Comparison of ENCODE assay signal across 27 cellular contexts in the genomic region with DNA sequence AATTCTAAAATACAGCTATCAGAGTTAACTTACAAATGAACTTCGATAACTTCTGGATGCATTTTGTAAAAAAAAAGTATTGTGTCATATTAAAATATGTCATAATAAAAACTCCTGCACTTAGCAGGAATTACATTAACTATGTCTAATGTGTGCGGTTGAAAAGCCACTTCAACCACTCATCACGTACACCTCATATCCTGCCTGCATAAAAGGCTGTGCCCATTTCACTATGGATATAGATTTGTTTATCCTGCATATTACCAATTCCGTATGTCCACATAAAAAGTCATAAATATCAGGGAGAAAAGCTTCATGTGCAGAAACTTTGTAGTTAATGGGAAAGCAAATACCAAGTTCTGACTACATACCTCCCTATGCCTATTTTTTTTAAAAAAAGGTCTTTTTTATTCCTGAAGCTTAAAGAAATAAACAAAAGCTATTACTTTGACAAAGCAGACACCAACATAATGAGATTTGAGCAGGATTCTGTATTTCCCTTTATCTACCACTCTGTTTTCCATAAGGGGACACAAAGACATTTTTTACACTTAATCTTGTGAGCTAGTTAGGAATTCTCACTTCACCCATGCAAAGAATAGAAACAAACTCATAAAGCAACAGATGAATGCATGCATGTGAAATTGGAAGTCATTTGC.
"Had no signal": no experiment of that assay in that cellular context is flagged by ENCODE, and none has a peak within 500 bp of the region (broad histone marks: within the 10 kb centered on the region; RNA-seq: fewer than 3 reads in every experiment).

No MANE protein-coding gene starts in this region.

- H3K36me3 ChIP-seq: stomach, suprapubic skin, transverse colon, uterus had no signal

- H3K27ac ChIP-seq: hepatocyte, stomach, suprapubic skin, transverse colon, uterus, VCaP had no signal

- DNase-seq: activated CD4-positive, alpha-beta T cell treated with anti-CD3 and anti-CD28 coated beads, Interleukin-2, amount 50 U/mL, for 1 hour; activated CD4-positive, CD25-positive, alpha-beta regulatory T cell treated with anti-CD3 and anti-CD28 coated beads, Interleukin-2, amount 50 U/mL, for 72 hours; activated CD8-positive, alpha-beta memory T cell treated with anti-CD3 and anti-CD28 coated beads for 24 hours; activated CD8-positive, alpha-beta memory T cell treated with anti-CD3 and anti-CD28 coated beads, Interleukin-2, amount 50 U/mL, for 4 hours; activated T-cell treated with anti-CD3 and anti-CD28 coated beads, Interleukin-2, amount 50 U/mL, for 24 hours; aorta; caudate nucleus; dermis blood vessel endothelial cell; effector CD8-positive, alpha-beta T cell; foreskin melanocyte; glutamatergic neuron; immature natural killer cell; naive thymus-derived CD4-positive, alpha-beta T cell; small intestine; stimulated activated CD4-positive, alpha-beta T cell treated with anti-CD3 and anti-CD28 coated beads, Interleukin-2, amount 100 ng/mL, for 24 hours; stomach; transverse colon; uterus had no signal

- H3K27me3 ChIP-seq: hepatocyte, stomach, suprapubic skin, transverse colon, uterus had no signal

- H3K9me3 ChIP-seq: stomach, transverse colon, uterus had no signal

- H3K4me3 ChIP-seq: hepatocyte, lung, stomach, suprapubic skin, transverse colon, uterus had no signal

- FAIRE-seq: small intestine had no signal

- ATAC-seq: activated naive CD4-positive, alpha-beta T cell treated with anti-CD3 and anti-CD28 coated beads, Interleukin-2, amount 50 U/mL, for 72 hours; activated T-helper 17 cell treated with anti-CD3 and anti-CD28 coated beads, Interleukin-2, amount 50 U/mL, for 72 hours; left lobe of liver; naive thymus-derived CD4-positive, alpha-beta T cell; sciatic nerve; stimulated activated memory B cell treated with anti-CD40 and anti-IgM and Interleukin-4, amounts not matched to agents 10 μg/mL and 1 μg/mL and 100 μg/mL, for 72 hours had no signal
